Comparison of ENCODE assay signal across 1 cellular context in the genomic region with DNA sequence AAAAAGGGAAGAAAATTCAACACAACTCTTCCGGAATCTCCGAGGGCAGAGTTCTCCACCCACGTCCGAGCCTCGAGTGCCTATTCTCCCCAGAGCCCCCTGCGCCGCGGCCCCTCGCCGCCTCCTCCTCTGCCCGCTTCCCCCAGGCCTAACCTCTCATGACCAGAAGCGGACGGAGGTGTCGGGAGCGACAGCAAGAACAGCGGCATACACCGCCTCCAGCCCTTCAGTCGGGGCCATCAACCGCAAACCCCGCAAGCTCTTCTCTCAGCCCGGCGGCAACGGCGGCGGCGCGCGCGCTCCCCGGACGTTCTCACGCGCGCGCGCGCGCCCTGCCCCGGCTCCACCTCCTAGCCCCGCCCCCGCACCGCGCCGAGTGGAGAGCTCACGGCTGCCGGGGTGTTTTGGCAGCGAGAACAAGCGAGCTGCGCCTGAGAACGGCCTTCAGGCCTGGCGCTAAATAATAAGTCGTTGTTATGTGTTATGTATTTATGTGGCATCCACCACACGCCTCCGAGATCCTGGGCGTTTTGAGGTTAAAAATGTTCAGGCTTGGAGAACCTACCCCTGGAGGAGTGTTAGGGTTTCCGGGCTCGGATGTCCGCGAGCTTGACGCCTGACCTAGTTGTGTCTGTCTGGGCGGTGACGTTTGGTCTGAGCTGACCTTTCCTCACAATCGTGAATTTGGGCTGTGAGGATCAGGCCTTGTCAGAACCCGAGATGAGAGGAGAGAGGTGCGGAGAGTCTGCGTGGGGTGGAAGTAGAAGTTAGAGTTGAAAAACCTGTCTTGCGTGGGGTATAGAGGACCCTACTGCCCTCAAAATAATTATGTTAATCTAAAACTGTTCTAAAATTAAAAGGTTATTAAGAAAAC.
TF ChIP-seq lines count a peak whose summit lies in the region.

A gene with protein sequence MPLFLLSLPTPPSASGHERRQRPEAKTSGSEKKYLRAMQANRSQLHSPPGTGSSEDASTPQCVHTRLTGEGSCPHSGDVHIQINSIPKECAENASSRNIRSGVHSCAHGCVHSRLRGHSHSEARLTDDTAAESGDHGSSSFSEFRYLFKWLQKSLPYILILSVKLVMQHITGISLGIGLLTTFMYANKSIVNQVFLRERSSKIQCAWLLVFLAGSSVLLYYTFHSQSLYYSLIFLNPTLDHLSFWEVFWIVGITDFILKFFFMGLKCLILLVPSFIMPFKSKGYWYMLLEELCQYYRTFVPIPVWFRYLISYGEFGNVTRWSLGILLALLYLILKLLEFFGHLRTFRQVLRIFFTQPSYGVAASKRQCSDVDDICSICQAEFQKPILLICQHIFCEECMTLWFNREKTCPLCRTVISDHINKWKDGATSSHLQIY (minus strand): TSS at position 286 of the 874 bp plus-strand sequence. CDS start 77 bp downstream, at position 209.

TF ChIP-seq in K562, 482 proteins besides CTCF, POLR2A, EP300 and RAD21 (continued from another document and continues in another):
- TF ChIP-seq, protein P1, sequence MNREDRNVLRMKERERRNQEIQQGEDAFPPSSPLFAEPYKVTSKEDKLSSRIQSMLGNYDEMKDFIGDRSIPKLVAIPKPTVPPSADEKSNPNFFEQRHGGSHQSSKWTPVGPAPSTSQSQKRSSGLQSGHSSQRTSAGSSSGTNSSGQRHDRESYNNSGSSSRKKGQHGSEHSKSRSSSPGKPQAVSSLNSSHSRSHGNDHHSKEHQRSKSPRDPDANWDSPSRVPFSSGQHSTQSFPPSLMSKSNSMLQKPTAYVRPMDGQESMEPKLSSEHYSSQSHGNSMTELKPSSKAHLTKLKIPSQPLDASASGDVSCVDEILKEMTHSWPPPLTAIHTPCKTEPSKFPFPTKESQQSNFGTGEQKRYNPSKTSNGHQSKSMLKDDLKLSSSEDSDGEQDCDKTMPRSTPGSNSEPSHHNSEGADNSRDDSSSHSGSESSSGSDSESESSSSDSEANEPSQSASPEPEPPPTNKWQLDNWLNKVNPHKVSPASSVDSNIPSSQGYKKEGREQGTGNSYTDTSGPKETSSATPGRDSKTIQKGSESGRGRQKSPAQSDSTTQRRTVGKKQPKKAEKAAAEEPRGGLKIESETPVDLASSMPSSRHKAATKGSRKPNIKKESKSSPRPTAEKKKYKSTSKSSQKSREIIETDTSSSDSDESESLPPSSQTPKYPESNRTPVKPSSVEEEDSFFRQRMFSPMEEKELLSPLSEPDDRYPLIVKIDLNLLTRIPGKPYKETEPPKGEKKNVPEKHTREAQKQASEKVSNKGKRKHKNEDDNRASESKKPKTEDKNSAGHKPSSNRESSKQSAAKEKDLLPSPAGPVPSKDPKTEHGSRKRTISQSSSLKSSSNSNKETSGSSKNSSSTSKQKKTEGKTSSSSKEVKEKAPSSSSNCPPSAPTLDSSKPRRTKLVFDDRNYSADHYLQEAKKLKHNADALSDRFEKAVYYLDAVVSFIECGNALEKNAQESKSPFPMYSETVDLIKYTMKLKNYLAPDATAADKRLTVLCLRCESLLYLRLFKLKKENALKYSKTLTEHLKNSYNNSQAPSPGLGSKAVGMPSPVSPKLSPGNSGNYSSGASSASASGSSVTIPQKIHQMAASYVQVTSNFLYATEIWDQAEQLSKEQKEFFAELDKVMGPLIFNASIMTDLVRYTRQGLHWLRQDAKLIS (CRISPR knock-in tag; IDR thresholded peaks at IDR 0.05): no peak
- TF ChIP-seq RBM17 (IDR thresholded peaks at IDR 0.05; ENCODE audit: borderline replicate concordance, low read depth, low read length): no peak
- TF ChIP-seq, protein P2, sequence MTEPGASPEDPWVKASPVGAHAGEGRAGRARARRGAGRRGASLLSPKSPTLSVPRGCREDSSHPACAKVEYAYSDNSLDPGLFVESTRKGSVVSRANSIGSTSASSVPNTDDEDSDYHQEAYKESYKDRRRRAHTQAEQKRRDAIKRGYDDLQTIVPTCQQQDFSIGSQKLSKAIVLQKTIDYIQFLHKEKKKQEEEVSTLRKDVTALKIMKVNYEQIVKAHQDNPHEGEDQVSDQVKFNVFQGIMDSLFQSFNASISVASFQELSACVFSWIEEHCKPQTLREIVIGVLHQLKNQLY (CRISPR knock-in tag; conservative IDR thresholded peaks at IDR 0.05): no peak
- TF ChIP-seq, protein P3, sequence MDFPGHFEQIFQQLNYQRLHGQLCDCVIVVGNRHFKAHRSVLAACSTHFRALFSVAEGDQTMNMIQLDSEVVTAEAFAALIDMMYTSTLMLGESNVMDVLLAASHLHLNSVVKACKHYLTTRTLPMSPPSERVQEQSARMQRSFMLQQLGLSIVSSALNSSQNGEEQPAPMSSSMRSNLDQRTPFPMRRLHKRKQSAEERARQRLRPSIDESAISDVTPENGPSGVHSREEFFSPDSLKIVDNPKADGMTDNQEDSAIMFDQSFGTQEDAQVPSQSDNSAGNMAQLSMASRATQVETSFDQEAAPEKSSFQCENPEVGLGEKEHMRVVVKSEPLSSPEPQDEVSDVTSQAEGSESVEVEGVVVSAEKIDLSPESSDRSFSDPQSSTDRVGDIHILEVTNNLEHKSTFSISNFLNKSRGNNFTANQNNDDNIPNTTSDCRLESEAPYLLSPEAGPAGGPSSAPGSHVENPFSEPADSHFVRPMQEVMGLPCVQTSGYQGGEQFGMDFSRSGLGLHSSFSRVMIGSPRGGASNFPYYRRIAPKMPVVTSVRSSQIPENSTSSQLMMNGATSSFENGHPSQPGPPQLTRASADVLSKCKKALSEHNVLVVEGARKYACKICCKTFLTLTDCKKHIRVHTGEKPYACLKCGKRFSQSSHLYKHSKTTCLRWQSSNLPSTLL (IDR thresholded peaks at IDR 0.05): no peak
- TF ChIP-seq ZNF197 (CRISPR knock-in tag; IDR thresholded peaks at IDR 0.05; ENCODE audit: low read depth): 0 out of 2 replicates have a peak, but pooled peaks have one; percentile 39
- TF ChIP-seq HEY1 (CRISPR knock-in tag; IDR thresholded peaks at IDR 0.05; ENCODE audit: borderline replicate concordance): no peak
- TF ChIP-seq BHLHE40 (IDR thresholded peaks at IDR 0.05; ENCODE audit: low read length): peak; percentile 67; the same call in 1 of the 2 replicates
- TF ChIP-seq ZNF445 (CRISPR knock-in tag; IDR thresholded peaks at IDR 0.05; ENCODE audit: low read depth): no peak
- TF ChIP-seq, protein P4, sequence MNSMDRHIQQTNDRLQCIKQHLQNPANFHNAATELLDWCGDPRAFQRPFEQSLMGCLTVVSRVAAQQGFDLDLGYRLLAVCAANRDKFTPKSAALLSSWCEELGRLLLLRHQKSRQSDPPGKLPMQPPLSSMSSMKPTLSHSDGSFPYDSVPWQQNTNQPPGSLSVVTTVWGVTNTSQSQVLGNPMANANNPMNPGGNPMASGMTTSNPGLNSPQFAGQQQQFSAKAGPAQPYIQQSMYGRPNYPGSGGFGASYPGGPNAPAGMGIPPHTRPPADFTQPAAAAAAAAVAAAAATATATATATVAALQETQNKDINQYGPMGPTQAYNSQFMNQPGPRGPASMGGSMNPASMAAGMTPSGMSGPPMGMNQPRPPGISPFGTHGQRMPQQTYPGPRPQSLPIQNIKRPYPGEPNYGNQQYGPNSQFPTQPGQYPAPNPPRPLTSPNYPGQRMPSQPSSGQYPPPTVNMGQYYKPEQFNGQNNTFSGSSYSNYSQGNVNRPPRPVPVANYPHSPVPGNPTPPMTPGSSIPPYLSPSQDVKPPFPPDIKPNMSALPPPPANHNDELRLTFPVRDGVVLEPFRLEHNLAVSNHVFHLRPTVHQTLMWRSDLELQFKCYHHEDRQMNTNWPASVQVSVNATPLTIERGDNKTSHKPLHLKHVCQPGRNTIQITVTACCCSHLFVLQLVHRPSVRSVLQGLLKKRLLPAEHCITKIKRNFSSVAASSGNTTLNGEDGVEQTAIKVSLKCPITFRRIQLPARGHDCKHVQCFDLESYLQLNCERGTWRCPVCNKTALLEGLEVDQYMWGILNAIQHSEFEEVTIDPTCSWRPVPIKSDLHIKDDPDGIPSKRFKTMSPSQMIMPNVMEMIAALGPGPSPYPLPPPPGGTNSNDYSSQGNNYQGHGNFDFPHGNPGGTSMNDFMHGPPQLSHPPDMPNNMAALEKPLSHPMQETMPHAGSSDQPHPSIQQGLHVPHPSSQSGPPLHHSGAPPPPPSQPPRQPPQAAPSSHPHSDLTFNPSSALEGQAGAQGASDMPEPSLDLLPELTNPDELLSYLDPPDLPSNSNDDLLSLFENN (IDR thresholded peaks at IDR 0.05; ENCODE audit: low read depth in 2 of 2, low read length in 2 of 2): 0 out of 4 replicates have a peak, but pooled peaks of 1 of the 2 experiments have one; percentile 24
- TF ChIP-seq CBX1 (IDR thresholded peaks at IDR 0.05; ENCODE audit: low read depth): no peak
- TF ChIP-seq, protein P5, sequence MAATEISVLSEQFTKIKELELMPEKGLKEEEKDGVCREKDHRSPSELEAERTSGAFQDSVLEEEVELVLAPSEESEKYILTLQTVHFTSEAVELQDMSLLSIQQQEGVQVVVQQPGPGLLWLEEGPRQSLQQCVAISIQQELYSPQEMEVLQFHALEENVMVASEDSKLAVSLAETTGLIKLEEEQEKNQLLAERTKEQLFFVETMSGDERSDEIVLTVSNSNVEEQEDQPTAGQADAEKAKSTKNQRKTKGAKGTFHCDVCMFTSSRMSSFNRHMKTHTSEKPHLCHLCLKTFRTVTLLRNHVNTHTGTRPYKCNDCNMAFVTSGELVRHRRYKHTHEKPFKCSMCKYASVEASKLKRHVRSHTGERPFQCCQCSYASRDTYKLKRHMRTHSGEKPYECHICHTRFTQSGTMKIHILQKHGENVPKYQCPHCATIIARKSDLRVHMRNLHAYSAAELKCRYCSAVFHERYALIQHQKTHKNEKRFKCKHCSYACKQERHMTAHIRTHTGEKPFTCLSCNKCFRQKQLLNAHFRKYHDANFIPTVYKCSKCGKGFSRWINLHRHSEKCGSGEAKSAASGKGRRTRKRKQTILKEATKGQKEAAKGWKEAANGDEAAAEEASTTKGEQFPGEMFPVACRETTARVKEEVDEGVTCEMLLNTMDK (IDR thresholded peaks at IDR 0.05; ENCODE audit: borderline replicate concordance, insufficient read depth, low read depth, low read length, poor library complexity, severe bottlenecking): no peak
- no peak for TF ChIP-seq SIX5 (IDR thresholded peaks at IDR 0.05; ENCODE audit: borderline replicate concordance in 1 of 2, insufficient read depth in 1 of 2, low read depth in 1 of 2, low read length in 2 of 2)
- TF ChIP-seq TOE1 (IDR thresholded peaks at IDR 0.05; ENCODE audit: borderline replicate concordance): peak; percentile 90
- no peak for TF ChIP-seq TOE1 (CRISPR knock-in tag; IDR thresholded peaks at IDR 0.05; ENCODE audit: borderline replicate concordance, low read depth)
- peak; percentile 78 for TF ChIP-seq SP1 (CRISPR knock-in tag; IDR thresholded peaks at IDR 0.05)
- TF ChIP-seq ESRRB (CRISPR knock-in tag; IDR thresholded peaks at IDR 0.05; ENCODE audit: borderline replicate concordance): no peak
- no peak for TF ChIP-seq MECOM (CRISPR knock-in tag; IDR thresholded peaks at IDR 0.05)
- no peak for TF ChIP-seq ZNF696 (CRISPR knock-in tag; conservative IDR thresholded peaks at IDR 0.05)
- TF ChIP-seq NCOA4 (IDR thresholded peaks at IDR 0.05; ENCODE audit: partially characterized antibody): no peak
- no peak; the same call in 1 of the 2 replicates for TF ChIP-seq ELF4 (CRISPR knock-in tag; IDR thresholded peaks at IDR 0.05)
- no peak for TF ChIP-seq NR4A1 (CRISPR knock-in tag; IDR thresholded peaks at IDR 0.05)
- no peak for TF ChIP-seq NR4A1 (tag; IDR thresholded peaks at IDR 0.05)
- no peak for TF ChIP-seq TGIF2 (CRISPR knock-in tag; IDR thresholded peaks at IDR 0.05)
- TF ChIP-seq ZNF586 (CRISPR knock-in tag; conservative IDR thresholded peaks at IDR 0.05): no peak
- peak; percentile 77 for TF ChIP-seq LEF1 (IDR thresholded peaks at IDR 0.05)
- no peak for TF ChIP-seq HOXB6 (CRISPR knock-in tag; IDR thresholded peaks at IDR 0.05; ENCODE audit: borderline replicate concordance)
- TF ChIP-seq, protein P6, sequence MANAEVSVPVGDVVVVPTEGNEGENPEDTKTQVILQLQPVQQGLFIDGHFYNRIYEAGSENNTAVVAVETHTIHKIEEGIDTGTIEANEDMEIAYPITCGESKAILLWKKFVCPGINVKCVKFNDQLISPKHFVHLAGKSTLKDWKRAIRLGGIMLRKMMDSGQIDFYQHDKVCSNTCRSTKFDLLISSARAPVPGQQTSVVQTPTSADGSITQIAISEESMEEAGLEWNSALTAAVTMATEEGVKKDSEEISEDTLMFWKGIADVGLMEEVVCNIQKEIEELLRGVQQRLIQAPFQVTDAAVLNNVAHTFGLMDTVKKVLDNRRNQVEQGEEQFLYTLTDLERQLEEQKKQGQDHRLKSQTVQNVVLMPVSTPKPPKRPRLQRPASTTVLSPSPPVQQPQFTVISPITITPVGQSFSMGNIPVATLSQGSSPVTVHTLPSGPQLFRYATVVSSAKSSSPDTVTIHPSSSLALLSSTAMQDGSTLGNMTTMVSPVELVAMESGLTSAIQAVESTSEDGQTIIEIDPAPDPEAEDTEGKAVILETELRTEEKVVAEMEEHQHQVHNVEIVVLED (CRISPR knock-in tag; IDR thresholded peaks at IDR 0.05): peak; percentile 91
- TF ChIP-seq RNF2 (IDR thresholded peaks at IDR 0.05): 0 out of 2 replicates have a peak, but pooled peaks have one; percentile 50
- peak; percentile 52 for TF ChIP-seq TAF9B (IDR thresholded peaks at IDR 0.05; ENCODE audit: partially characterized antibody)
- TF ChIP-seq TCF7L2 (IDR thresholded peaks at IDR 0.05; ENCODE audit: low read depth, low read length): peak; percentile 80
- no peak for TF ChIP-seq ZKSCAN8 (CRISPR knock-in tag; IDR thresholded peaks at IDR 0.05)
- TF ChIP-seq MED1 (CRISPR knock-in tag; IDR thresholded peaks at IDR 0.05; ENCODE audit: borderline replicate concordance): no peak
- no peak for TF ChIP-seq ZNF12 (CRISPR knock-in tag; IDR thresholded peaks at IDR 0.05)
- TF ChIP-seq FOXA3 (CRISPR knock-in tag; conservative IDR thresholded peaks at IDR 0.05 in 1 of 2, IDR thresholded peaks at IDR 0.05 in 1 of 2): no peak
- TF ChIP-seq TRIM24 (IDR thresholded peaks at IDR 0.05): no peak
- TF ChIP-seq, protein P7, sequence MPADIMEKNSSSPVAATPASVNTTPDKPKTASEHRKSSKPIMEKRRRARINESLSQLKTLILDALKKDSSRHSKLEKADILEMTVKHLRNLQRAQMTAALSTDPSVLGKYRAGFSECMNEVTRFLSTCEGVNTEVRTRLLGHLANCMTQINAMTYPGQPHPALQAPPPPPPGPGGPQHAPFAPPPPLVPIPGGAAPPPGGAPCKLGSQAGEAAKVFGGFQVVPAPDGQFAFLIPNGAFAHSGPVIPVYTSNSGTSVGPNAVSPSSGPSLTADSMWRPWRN (IDR thresholded peaks at IDR 0.05; ENCODE audit: low read depth): 0 out of 2 replicates have a peak, but pooled peaks have one; percentile 27
- no peak; the same call in 1 of the 2 replicates for TF ChIP-seq ZBTB17 (CRISPR knock-in tag; IDR thresholded peaks at IDR 0.05)
- peak; percentile 59; the same call in 1 of the 2 replicates for TF ChIP-seq ZBTB7A (IDR thresholded peaks at IDR 0.05; ENCODE audit: borderline replicate concordance, control insufficient read depth, low read depth, low read length)
- peak; percentile 76 for TF ChIP-seq TARDBP (IDR thresholded peaks at IDR 0.05)
- no peak for TF ChIP-seq HDGF (IDR thresholded peaks at IDR 0.05)
- no peak for TF ChIP-seq ZNF780A (CRISPR knock-in tag; IDR thresholded peaks at IDR 0.05)
- TF ChIP-seq, protein P8, sequence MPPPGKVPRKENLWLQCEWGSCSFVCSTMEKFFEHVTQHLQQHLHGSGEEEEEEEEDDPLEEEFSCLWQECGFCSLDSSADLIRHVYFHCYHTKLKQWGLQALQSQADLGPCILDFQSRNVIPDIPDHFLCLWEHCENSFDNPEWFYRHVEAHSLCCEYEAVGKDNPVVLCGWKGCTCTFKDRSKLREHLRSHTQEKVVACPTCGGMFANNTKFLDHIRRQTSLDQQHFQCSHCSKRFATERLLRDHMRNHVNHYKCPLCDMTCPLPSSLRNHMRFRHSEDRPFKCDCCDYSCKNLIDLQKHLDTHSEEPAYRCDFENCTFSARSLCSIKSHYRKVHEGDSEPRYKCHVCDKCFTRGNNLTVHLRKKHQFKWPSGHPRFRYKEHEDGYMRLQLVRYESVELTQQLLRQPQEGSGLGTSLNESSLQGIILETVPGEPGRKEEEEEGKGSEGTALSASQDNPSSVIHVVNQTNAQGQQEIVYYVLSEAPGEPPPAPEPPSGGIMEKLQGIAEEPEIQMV (tag; conservative IDR thresholded peaks at IDR 0.05; ENCODE audit: low read depth): no peak
- TF ChIP-seq KLF1 (tag; IDR thresholded peaks at IDR 0.05): no peak
